ENCODE assay signal across 18 cellular contexts in the genomic region with DNA sequence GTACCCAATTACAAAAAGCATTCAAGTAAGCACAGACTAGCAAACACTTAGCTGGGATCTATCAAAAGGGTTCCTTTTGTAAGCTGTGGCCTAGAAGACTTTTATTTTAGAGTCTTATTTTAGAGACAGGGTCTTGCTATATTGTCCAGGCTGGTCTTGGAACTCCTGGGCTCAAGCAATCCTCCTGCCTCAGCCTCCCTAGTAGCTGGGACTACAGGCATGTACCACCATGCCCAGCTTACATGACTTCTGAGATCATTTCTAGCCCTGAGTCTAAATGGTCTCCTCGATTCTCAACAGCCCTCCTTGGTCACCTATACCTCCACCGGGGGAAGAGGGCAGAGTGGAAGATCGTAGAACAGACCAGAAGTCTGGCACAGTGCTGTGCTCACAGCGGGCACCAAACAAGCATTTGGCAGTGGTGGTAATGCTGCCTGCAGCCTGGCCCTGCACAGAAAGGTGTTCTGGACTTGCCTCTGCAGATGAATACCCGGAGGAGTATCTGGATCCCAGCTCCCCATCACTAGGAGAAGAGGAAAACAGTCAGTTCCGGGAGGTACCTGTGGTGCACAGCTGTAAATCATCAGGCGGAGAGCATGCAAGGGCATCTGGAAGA. TPM values are rescaled to one million over a fixed set of nuclear protein-coding genes. Genes with fewer than 3 reads are reported as not detected.
DNase-seq lines count a peak whose midpoint lies in the region; ATAC-seq and TF ChIP-seq lines count a peak whose summit lies in the region.
"Had no signal": no experiment of that assay in that cellular context is flagged by ENCODE, and none has a peak within 500 bp of the region (broad histone marks: within the 10 kb centered on the region; RNA-seq: fewer than 3 reads in every experiment).

No MANE protein-coding gene starts in this region.

- peak overlapping the region; percentile 64 for H3K4me3 Mint-ChIP-seq in activated CD4-positive, alpha-beta T cell treated with anti-CD3 and anti-CD28 coated beads, Interleukin-2, amount 10 ng/mL, durations not matched to agents 24 days and 14 days
- peak overlapping the region in 6 of 7 donors; percentile 57 to 99 (median 92) for H3K4me3 Mint-ChIP-seq in CD8-positive, alpha-beta memory T cell
- peak overlapping the region; percentile 92 for H3K4me3 Mint-ChIP-seq in activated CD8-positive, alpha-beta T cell treated with anti-CD3 and anti-CD28 coated beads, Interleukin-2, amount 10 ng/mL, durations not matched to agents 7 days and 5 days
- peak overlapping the region in 7 of 10 donors; percentile 3 to 99 (median 43) for H3K4me3 Mint-ChIP-seq in naive thymus-derived CD8-positive, alpha-beta T cell

- POLR2A ChIA-PET in CD8-positive, alpha-beta memory T cell (lab: Charles Lee), result interaction anchor here (0.6 to 0.7 kb wide), 2 partner anchors 11 to 255 kb away, joined by 3 to 4 read pairs; no protein-coding TSS in a partner anchor
- POLR2A ChIA-PET in activated CD8-positive, alpha-beta T cell treated with anti-CD3 and anti-CD28 coated beads, Interleukin-2, amount 10 ng/mL, durations not matched to agents 7 days and 5 days (lab: Charles Lee), result interaction anchor here (1.4 to 3.1 kb wide), 2 partner anchors 31 to 34 kb away, joined by 4 to 18 read pairs; partner anchors contain the start of gene SCAMP2
- POLR2A ChIA-PET in naive thymus-derived CD8-positive, alpha-beta T cell (lab: Charles Lee), result interaction anchor here (0.5 to 1.7 kb wide), 8 partner anchors 8 to 124 kb away, joined by 3 to 10 read pairs (median 4); partner anchors contain the start of gene MPI

- no peak for DNase-seq in activated CD4-positive, alpha-beta T cell treated with anti-CD3 and anti-CD28 coated beads, Interleukin-2, amount 10 ng/mL, durations not matched to agents 24 days and 14 days
- DNase-seq in activated CD4-positive, alpha-beta T cell treated with anti-CD3 and anti-CD28 coated beads for 48 hours, result no peak
- no peak for DNase-seq in CD8-positive, alpha-beta memory T cell
- no peak for DNase-seq in activated CD8-positive, alpha-beta T cell treated with anti-CD3 and anti-CD28 coated beads, Interleukin-2, amount 10 ng/mL, durations not matched to agents 7 days and 5 days
- no peak for DNase-seq in naive thymus-derived CD8-positive, alpha-beta T cell
- DNase-seq in NAMALWA (ENCODE audit: low spot score) (no peak), 8988T (no peak), heart left ventricle (no peak)
- DNase-seq: activated CD4-positive, alpha-beta T cell treated with anti-CD3 and anti-CD28 coated beads, Interleukin-2, amount 50 U/mL, for 4 hours; esophagus squamous epithelium; H9; left lung; NCI-H1930; NCI-H774; T1000 had no signal

- H3K4me1 Mint-ChIP-seq in activated CD4-positive, alpha-beta T cell treated with anti-CD3 and anti-CD28 coated beads, Interleukin-2, amount 10 ng/mL, durations not matched to agents 24 days and 14 days, result peaks cover 36% of the 10 kb centered on the region
- H3K4me1 Mint-ChIP-seq in CD8-positive, alpha-beta memory T cell, result peaks cover 45 to 55% (median 51%) of the 10 kb centered on the region in 3 donors
- H3K4me1 Mint-ChIP-seq in activated CD8-positive, alpha-beta T cell treated with anti-CD3 and anti-CD28 coated beads, Interleukin-2, amount 10 ng/mL, durations not matched to agents 7 days and 5 days (ENCODE audit: low read depth), result peaks cover 51% of the 10 kb centered on the region
- peaks cover 26 to 54% (median 50%) of the 10 kb centered on the region in 4 donors for H3K4me1 Mint-ChIP-seq in naive thymus-derived CD8-positive, alpha-beta T cell

- no peak for ATAC-seq in activated CD8-positive, alpha-beta T cell treated with anti-CD3 and anti-CD28 coated beads, Interleukin-2, amount 10 ng/mL, durations not matched to agents 7 days and 5 days
- ATAC-seq in naive thymus-derived CD8-positive, alpha-beta T cell, result no peak
- no peak for ATAC-seq in heart left ventricle
- ATAC-seq: A549, left lung had no signal

- no peak for TF ChIP-seq CTCF in heart left ventricle (IDR thresholded peaks at IDR 0.05)

- CTCF ChIA-PET in CD8-positive, alpha-beta memory T cell (lab: Charles Lee), result interaction anchor here (2.5 to 4.9 kb wide), 2 partner anchors 61 to 134 kb away, joined by 15 to 44 read pairs; partner anchors contain the start of gene ULK3
- CTCF ChIA-PET in activated CD8-positive, alpha-beta T cell treated with anti-CD3 and anti-CD28 coated beads, Interleukin-2, amount 10 ng/mL, durations not matched to agents 7 days and 5 days (lab: Charles Lee), result interaction anchor here (0.6 to 6.8 kb wide), 12 partner anchors 11 to 271 kb away, joined by 3 to 82 read pairs (median 7); partner anchors contain the start of genes CSK and ULK3

- no peaks in the 10 kb centered on the region for H3K9me3 ChIP-seq in CD8-positive, alpha-beta memory T cell (ENCODE audit: low read length)
- no peaks in the 10 kb centered on the region for H3K9me3 ChIP-seq in heart left ventricle
- H3K9me3 ChIP-seq: A549, adrenal gland, esophagus squamous epithelium, left lung had no signal

- H3K27ac ChIP-seq in CD8-positive, alpha-beta memory T cell (ENCODE audit: low read depth, low read length), result no peak overlapping the region
- no peak overlapping the region for H3K27ac ChIP-seq in heart left ventricle
- H3K27ac ChIP-seq: coronary artery had no signal

- H3K27me3 Mint-ChIP-seq in activated CD4-positive, alpha-beta T cell treated with anti-CD3 and anti-CD28 coated beads, Interleukin-2, amount 10 ng/mL, durations not matched to agents 24 days and 14 days, result no peaks in the 10 kb centered on the region
- H3K27me3 Mint-ChIP-seq in CD8-positive, alpha-beta memory T cell, result no peaks in the 10 kb centered on the region
- H3K27me3 Mint-ChIP-seq in activated CD8-positive, alpha-beta T cell treated with anti-CD3 and anti-CD28 coated beads, Interleukin-2, amount 10 ng/mL, durations not matched to agents 7 days and 5 days (ENCODE audit: low read depth), result no peaks in the 10 kb centered on the region
- H3K27me3 Mint-ChIP-seq in naive thymus-derived CD8-positive, alpha-beta T cell, result no peaks in the 10 kb centered on the region

- H3K4me1 ChIP-seq in CD8-positive, alpha-beta memory T cell (ENCODE audit: insufficient read depth, low read length), result peaks cover 42% of the 10 kb centered on the region
- H3K4me1 ChIP-seq in heart left ventricle, result peaks cover 0 to 38% (median 24%) of the 10 kb centered on the region in 12 donors

- H3K36me3 ChIP-seq in CD8-positive, alpha-beta memory T cell (ENCODE audit: insufficient read depth, low read length), result peaks cover 25% of the 10 kb centered on the region
- peaks cover 3 to 57% (median 55%) of the 10 kb centered on the region in 9 donors for H3K36me3 ChIP-seq in heart left ventricle

- 90 to 92% (median 91%) methylated on average over 7 of the region's 7 CpGs for WGBS in heart left ventricle, 4 donors

- no peak for TF ChIP-seq POLR2A in heart left ventricle (IDR thresholded peaks at IDR 0.05)

- no peak overlapping the region for H3K27ac Mint-ChIP-seq in activated CD4-positive, alpha-beta T cell treated with anti-CD3 and anti-CD28 coated beads, Interleukin-2, amount 10 ng/mL, durations not matched to agents 24 days and 14 days
- peak overlapping the region in 7 of 8 donors; percentile 45 to 98 (median 80) for H3K27ac Mint-ChIP-seq in CD8-positive, alpha-beta memory T cell
- H3K27ac Mint-ChIP-seq in activated CD8-positive, alpha-beta T cell treated with anti-CD3 and anti-CD28 coated beads, Interleukin-2, amount 10 ng/mL, durations not matched to agents 7 days and 5 days, result no peak overlapping the region
- H3K27ac Mint-ChIP-seq in naive thymus-derived CD8-positive, alpha-beta T cell, result peak overlapping the region in 9 of 10 donors; percentile 41 to 88 (median 78)

- no peaks in the 10 kb centered on the region for H3K9me3 Mint-ChIP-seq in activated CD4-positive, alpha-beta T cell treated with anti-CD3 and anti-CD28 coated beads, Interleukin-2, amount 10 ng/mL, durations not matched to agents 24 days and 14 days
- no peaks in the 10 kb centered on the region for H3K9me3 Mint-ChIP-seq in CD8-positive, alpha-beta memory T cell
- H3K9me3 Mint-ChIP-seq in activated CD8-positive, alpha-beta T cell treated with anti-CD3 and anti-CD28 coated beads, Interleukin-2, amount 10 ng/mL, durations not matched to agents 7 days and 5 days (ENCODE audit: insufficient read depth), result no peaks in the 10 kb centered on the region
- H3K9me3 Mint-ChIP-seq in naive thymus-derived CD8-positive, alpha-beta T cell, result no peaks in the 10 kb centered on the region

- H3K27me3 ChIP-seq in CD8-positive, alpha-beta memory T cell (ENCODE audit: insufficient read depth, low read length, poor library complexity, severe bottlenecking), result no peaks in the 10 kb centered on the region
- H3K27me3 ChIP-seq in heart left ventricle, result no peaks in the 10 kb centered on the region
- H3K27me3 ChIP-seq: adrenal gland, esophagus squamous epithelium, left lung had no signal

- H3K36me3 Mint-ChIP-seq in activated CD4-positive, alpha-beta T cell treated with anti-CD3 and anti-CD28 coated beads, Interleukin-2, amount 10 ng/mL, durations not matched to agents 24 days and 14 days (ENCODE audit: low read depth), result peaks cover 41% of the 10 kb centered on the region
- H3K36me3 Mint-ChIP-seq in CD8-positive, alpha-beta memory T cell, result peaks cover 0 to 61% (median 8%) of the 10 kb centered on the region in 3 donors
- H3K36me3 Mint-ChIP-seq in activated CD8-positive, alpha-beta T cell treated with anti-CD3 and anti-CD28 coated beads, Interleukin-2, amount 10 ng/mL, durations not matched to agents 7 days and 5 days (ENCODE audit: low read depth), result peaks cover 54% of the 10 kb centered on the region
- H3K36me3 Mint-ChIP-seq in naive thymus-derived CD8-positive, alpha-beta T cell, result peaks cover 0 to 32% (median 5%) of the 10 kb centered on the region in 3 donors

- H3K4me3 ChIP-seq in CD8-positive, alpha-beta memory T cell (ENCODE audit: low read length), result no peak overlapping the region
- no peak overlapping the region for H3K4me3 ChIP-seq in heart left ventricle

- intact Hi-C loops in activated CD4-positive, alpha-beta T cell treated with anti-CD3 and anti-CD28 coated beads, Interleukin-2, amount 10 ng/mL, durations not matched to agents 24 days and 14 days (cut with micrococcal nuclease), result no loop called here
- intact Hi-C loops in heart left ventricle (cut with DNase I), result loop anchor here in 7 of 10 donors (5.0 to 10.0 kb wide), 5 partner anchors 47 to 132 kb away; partner anchors contain the start of gene ULK3 (in 3 of the 7)

RNA-seq across cellular contexts. Expression of gene FAM219B, which starts 2.4 kb away (rescaled TPM):
- 68.0 and 82.0 TPM in 2 replicates for total RNA-seq in activated CD4-positive, alpha-beta T cell treated with anti-CD3 and anti-CD28 coated beads, Interleukin-2, amount 10 ng/mL, durations not matched to agents 24 days and 14 days
- total RNA-seq in CD8-positive, alpha-beta memory T cell, result 10 to 100 TPM; 45.0 to 47.7 TPM
- polyA plus RNA-seq in CD8-positive, alpha-beta memory T cell, result 32.3 TPM
- total RNA-seq in activated CD8-positive, alpha-beta T cell treated with anti-CD3 and anti-CD28 coated beads, Interleukin-2, amount 10 ng/mL, durations not matched to agents 7 days and 5 days, result 10 to 100 TPM; 61.3 to 72.5 TPM
- 10 to 100 TPM; 80.2 to 91.5 TPM for total RNA-seq in naive thymus-derived CD8-positive, alpha-beta T cell
- 10 to 100 TPM; 18.8 to 22.3 (median 20.7) TPM for polyA plus RNA-seq in naive thymus-derived CD8-positive, alpha-beta T cell
- total RNA-seq in heart left ventricle, result 100 to 1,000 TPM in 3 of 9 donors, 10 to 100 TPM in 6; 37.0 to 110 (median 88.8) TPM
- polyA plus RNA-seq in heart left ventricle, result 10 to 100 TPM; 31.3 to 39.0 TPM

RNA-seq across cellular contexts. Expression of gene MPI, which starts 14.5 kb away (rescaled TPM):
- 63.9 and 64.4 TPM in 2 replicates for total RNA-seq in activated CD4-positive, alpha-beta T cell treated with anti-CD3 and anti-CD28 coated beads, Interleukin-2, amount 10 ng/mL, durations not matched to agents 24 days and 14 days
- 10 to 100 TPM; 40.4 to 43.0 TPM for total RNA-seq in CD8-positive, alpha-beta memory T cell
- polyA plus RNA-seq in CD8-positive, alpha-beta memory T cell, result 61.1 TPM
- total RNA-seq in activated CD8-positive, alpha-beta T cell treated with anti-CD3 and anti-CD28 coated beads, Interleukin-2, amount 10 ng/mL, durations not matched to agents 7 days and 5 days, result 10 to 100 TPM; 55.7 to 56.7 TPM
- total RNA-seq in naive thymus-derived CD8-positive, alpha-beta T cell, result 10 to 100 TPM; 74.3 to 77.4 TPM
- 10 to 100 TPM; 80.5 to 85.6 (median 85.3) TPM for polyA plus RNA-seq in naive thymus-derived CD8-positive, alpha-beta T cell
- 10 to 100 TPM; 22.4 to 85.7 (median 59.3) TPM for total RNA-seq in heart left ventricle
- 10 to 100 TPM; 28.9 to 44.2 TPM for polyA plus RNA-seq in heart left ventricle

RNA-seq across cellular contexts. Expression of gene SCAMP2, which starts 31.1 kb away (rescaled TPM):
- total RNA-seq in activated CD4-positive, alpha-beta T cell treated with anti-CD3 and anti-CD28 coated beads, Interleukin-2, amount 10 ng/mL, durations not matched to agents 24 days and 14 days, result 89.4 and 94.8 TPM in 2 replicates
- total RNA-seq in CD8-positive, alpha-beta memory T cell, result 10 to 100 TPM; 82.8 to 84.2 TPM
- polyA plus RNA-seq in CD8-positive, alpha-beta memory T cell, result 154 TPM
- total RNA-seq in activated CD8-positive, alpha-beta T cell treated with anti-CD3 and anti-CD28 coated beads, Interleukin-2, amount 10 ng/mL, durations not matched to agents 7 days and 5 days, result 100 to 1,000 TPM in 1 of 2 experiments, 10 to 100 TPM in 1; 96.9 to 105 TPM
- 100 to 1,000 TPM; 113 to 117 TPM for total RNA-seq in naive thymus-derived CD8-positive, alpha-beta T cell
- 100 to 1,000 TPM; 109 to 121 (median 119) TPM for polyA plus RNA-seq in naive thymus-derived CD8-positive, alpha-beta T cell
- total RNA-seq in heart left ventricle, result 10 to 100 TPM; 34.9 to 84.8 (median 46.0) TPM
- polyA plus RNA-seq in heart left ventricle, result 10 to 100 TPM; 25.1 to 90.5 TPM

RNA-seq across cellular contexts. Expression of gene COX5A, which starts 33.6 kb away (rescaled TPM):
- 314 and 317 TPM in 2 replicates for total RNA-seq in activated CD4-positive, alpha-beta T cell treated with anti-CD3 and anti-CD28 coated beads, Interleukin-2, amount 10 ng/mL, durations not matched to agents 24 days and 14 days
- total RNA-seq in CD8-positive, alpha-beta memory T cell, result 100 to 1,000 TPM; 326 to 362 TPM
- polyA plus RNA-seq in CD8-positive, alpha-beta memory T cell, result 351 TPM
- 100 to 1,000 TPM; 305 to 313 TPM for total RNA-seq in activated CD8-positive, alpha-beta T cell treated with anti-CD3 and anti-CD28 coated beads, Interleukin-2, amount 10 ng/mL, durations not matched to agents 7 days and 5 days
- 10 to 100 TPM; 60.0 to 66.0 TPM for total RNA-seq in naive thymus-derived CD8-positive, alpha-beta T cell
- polyA plus RNA-seq in naive thymus-derived CD8-positive, alpha-beta T cell, result 100 to 1,000 TPM; 268 to 362 (median 276) TPM
- total RNA-seq in heart left ventricle, result 1,000 to 10,000 TPM in 5 of 9 donors, 100 to 1,000 TPM in 4; 754 to 1,537 (median 1,120) TPM
- 1,000 to 10,000 TPM; 1,480 to 2,918 TPM for polyA plus RNA-seq in heart left ventricle

RNA-seq across cellular contexts. Expression of gene RPP25, which starts 52.3 kb away (rescaled TPM):
- total RNA-seq in activated CD4-positive, alpha-beta T cell treated with anti-CD3 and anti-CD28 coated beads, Interleukin-2, amount 10 ng/mL, durations not matched to agents 24 days and 14 days, result 13.1 and 13.9 TPM in 2 replicates
- 1 to 10 TPM; 6.1 to 7.4 TPM for total RNA-seq in CD8-positive, alpha-beta memory T cell
- polyA plus RNA-seq in CD8-positive, alpha-beta memory T cell, result 2.5 TPM
- total RNA-seq in activated CD8-positive, alpha-beta T cell treated with anti-CD3 and anti-CD28 coated beads, Interleukin-2, amount 10 ng/mL, durations not matched to agents 7 days and 5 days, result 1 to 10 TPM; 6.5 to 7.2 TPM
- 1 to 10 TPM; 3.8 to 4.1 TPM for total RNA-seq in naive thymus-derived CD8-positive, alpha-beta T cell
- 1 to 10 TPM; 2.8 to 4.3 (median 4.2) TPM for polyA plus RNA-seq in naive thymus-derived CD8-positive, alpha-beta T cell
- 1 to 10 TPM; 1.1 to 5.8 (median 2.1) TPM for total RNA-seq in heart left ventricle
- polyA plus RNA-seq in heart left ventricle, result 1 to 10 TPM; 1.6 to 4.0 TPM

Comparison
In these comparisons a context has a peak if more than half of its experiments do, and no peak if none do; other contexts are left out.
1. H3K27ac Mint-ChIP-seq: peak in CD8-positive, alpha-beta memory T cell (7 of 8) and naive thymus-derived CD8-positive, alpha-beta T cell (9 of 10); none in activated CD4-positive, alpha-beta T cell treated with anti-CD3 and anti-CD28 coated beads, Interleukin-2, amount 10 ng/mL, durations not matched to agents 24 days and 14 days (single experiment) and activated CD8-positive, alpha-beta T cell treated with anti-CD3 and anti-CD28 coated beads, Interleukin-2, amount 10 ng/mL, durations not matched to agents 7 days and 5 days (single experiment).
2. Peak in every context shown above with its lines, with median percentiles within 50 percentile points of each other: H3K4me3 Mint-ChIP-seq.